10 cellular contexts compared by ENCODE assay signal in the genomic region with DNA sequence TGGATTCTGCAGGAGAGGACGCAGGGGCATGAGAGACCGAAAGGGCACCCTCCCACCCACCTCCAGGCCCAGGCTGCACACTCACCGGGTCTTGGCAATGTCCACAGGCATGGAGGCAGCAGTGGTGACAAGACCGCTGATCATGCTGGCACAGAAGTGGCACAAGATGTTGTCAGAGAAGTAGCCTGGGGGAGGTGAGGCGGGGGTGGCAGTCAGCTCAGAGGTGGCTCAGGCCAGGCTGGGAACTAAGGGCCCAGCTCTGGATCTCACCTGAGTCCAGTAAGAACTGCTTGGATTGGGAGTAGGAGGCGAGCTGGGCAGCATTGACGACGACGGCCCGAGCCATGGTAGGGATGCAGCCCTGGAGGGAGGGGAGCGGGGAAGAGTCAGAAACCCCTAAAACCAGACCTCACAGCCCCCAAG. TPM values are rescaled to one million over a fixed set of nuclear protein-coding genes. Genes with fewer than 3 reads are reported as not detected.
A peak's percentile ranks its signal among the peaks of the same experiment; 100 is the strongest.
DNase-seq lines count a peak whose midpoint lies in the region; ATAC-seq and TF ChIP-seq lines count a peak whose summit lies in the region.
"Had no signal": no experiment of that assay in that cellular context is flagged by ENCODE, and none has a peak within 500 bp of the region (broad histone marks: within the 10 kb centered on the region; RNA-seq: fewer than 3 reads in every experiment).

No MANE protein-coding gene starts in this region.

- intact Hi-C loops in Caco-2 (cut with micrococcal nuclease; ENCODE audit: unreplicated experiment) (no loop called here), breast epithelium (cut with DNase I; ENCODE audit: low total_unique reads) (no loop called here), sciatic nerve (cut with DNase I) (no loop called here), dorsolateral prefrontal cortex (cut with DNase I) (loop anchor here in 1 of 2 donors (5.0 kb wide), 1 partner anchor 44 kb away; no protein-coding TSS in a partner anchor)

- no peak overlapping the region for H3K27ac Mint-ChIP-seq in Caco-2 (ENCODE audit: unreplicated experiment)
- H3K27ac Mint-ChIP-seq in IgD-negative memory B cell: peak overlapping the region in 1 of 3 donors; percentile 87
- H3K27ac Mint-ChIP-seq in nephron progenitor cell: peak overlapping the region; percentile 89

- BruUV-seq in Caco-2 (replicated peaks; lab: Mats Ljungman, UMichigan): no TSS peak

- H3K4me1 ChIP-seq in Caco-2 (no peaks in the 10 kb centered on the region), breast epithelium (peaks cover 17 to 32% of the 10 kb centered on the region in 2 donors)

- CTCF ChIA-PET in Caco-2 (lab: Charles Lee): no interaction called here

- no peak for TF ChIP-seq POLR2A in breast epithelium (IDR thresholded peaks at IDR 0.05)

- POLR2A ChIA-PET in Caco-2 (lab: Charles Lee): no interaction called here

- TF ChIP-seq CTCF in Caco-2 (IDR thresholded peaks at IDR 0.05; ENCODE audit: insufficient read depth in 1 of 2, low read depth in 1 of 2, low read length in 1 of 2, severe bottlenecking in 1 of 2, unreplicated experiment in 1 of 2) (no peak), breast epithelium (IDR thresholded peaks at IDR 0.05) (no peak), nephron progenitor cell (IDR thresholded peaks at IDR 0.05) (no peak), dorsolateral prefrontal cortex (IDR thresholded peaks at IDR 0.05 in 54 of 56, conservative IDR thresholded peaks at IDR 0.05 in 2 of 56; ENCODE audit: low read depth in 1 of 56, partially characterized antibody in 56 of 56) (no peak)

- H3K4me3 Mint-ChIP-seq in Caco-2 (ENCODE audit: unreplicated experiment): peak overlapping the region; percentile 87
- peak overlapping the region; percentile 93 to 98 (median 96) for H3K4me3 Mint-ChIP-seq in IgD-negative memory B cell
- H3K4me3 Mint-ChIP-seq in nephron progenitor cell: peak overlapping the region; percentile 92

- H3K4me1 Mint-ChIP-seq in Caco-2 (ENCODE audit: low read depth, unreplicated experiment) (peaks cover 5% of the 10 kb centered on the region), IgD-negative memory B cell (peaks cover 25 to 51% (median 30%) of the 10 kb centered on the region in 3 donors), nephron progenitor cell (peaks cover 47% of the 10 kb centered on the region)

- no peaks in the 10 kb centered on the region for H3K27me3 Mint-ChIP-seq in Caco-2 (ENCODE audit: insufficient read depth, unreplicated experiment)
- peaks cover 3% of the 10 kb centered on the region for H3K27me3 Mint-ChIP-seq in IgD-negative memory B cell
- H3K27me3 Mint-ChIP-seq in nephron progenitor cell (ENCODE audit: low read depth, poor library complexity): peaks cover 5% of the 10 kb centered on the region

- no peak for ATAC-seq in sciatic nerve
- ATAC-seq in HG03565 (IDR thresholded peaks at IDR 0.05; ENCODE audit: unreplicated experiment): no peak

- H3K4me3 ChIP-seq in Caco-2 (ENCODE audit: low read depth, low read length): no peak overlapping the region
- H3K4me3 ChIP-seq in breast epithelium: peak overlapping the region in 1 of 3 donors; percentile 85
- peak overlapping the region in 26 of 59 donors; percentile 76 to 99 (median 94) for H3K4me3 ChIP-seq in dorsolateral prefrontal cortex

- H3K36me3 ChIP-seq in Caco-2 (ENCODE audit: control insufficient read depth, insufficient read depth, low read length) (no peaks in the 10 kb centered on the region), breast epithelium (no peaks in the 10 kb centered on the region)

- H3K27ac ChIP-seq in breast epithelium (peak overlapping the region; percentile 97), dorsolateral prefrontal cortex (peak overlapping the region in 13 of 59 donors; percentile 15 to 100 (median 97))

- H3K36me3 Mint-ChIP-seq in Caco-2 (ENCODE audit: insufficient read depth, unreplicated experiment) (peaks cover 17% of the 10 kb centered on the region), IgD-negative memory B cell (peaks cover 5% of the 10 kb centered on the region), nephron progenitor cell (ENCODE audit: low read depth) (peaks cover 28% of the 10 kb centered on the region)

- no peak for DNase-seq in Caco-2
- no peak for DNase-seq in breast epithelium (ENCODE audit: low spot score in 2 of 2)
- no peak for DNase-seq in nephron progenitor cell
- no peak for DNase-seq in stimulated activated CD4-positive, alpha-beta T cell treated with anti-CD3 and anti-CD28 coated beads, Interleukin-2, amount 100 ng/mL, for 48 hours
- no peak for DNase-seq in sciatic nerve (ENCODE audit: low spot score)
- no peak for DNase-seq in dorsolateral prefrontal cortex
- DNase-seq: dermis blood vessel endothelial cell, NCI-H2107 had no signal

- H3K9me3 Mint-ChIP-seq in Caco-2 (ENCODE audit: unreplicated experiment) (no peaks in the 10 kb centered on the region), IgD-negative memory B cell (no peaks in the 10 kb centered on the region), nephron progenitor cell (no peaks in the 10 kb centered on the region)

- H3K27me3 ChIP-seq in Caco-2 (replicated peaks; ENCODE audit: control insufficient read depth, insufficient read depth, low read length) (no peaks in the 10 kb centered on the region), breast epithelium (no peaks in the 10 kb centered on the region), dorsolateral prefrontal cortex (no peaks in the 10 kb centered on the region)

- H3K9me3 ChIP-seq in Caco-2 (no peaks in the 10 kb centered on the region), breast epithelium (no peaks in the 10 kb centered on the region)

RNA-seq across cellular contexts. Expression of gene SLC25A11, which starts 1.8 kb away (rescaled TPM):
- 36.5 and 40.1 TPM in 2 replicates for total RNA-seq in Caco-2 (2022)
- polyA plus RNA-seq in IgD-negative memory B cell: 70.9 TPM
- total RNA-seq in breast epithelium: 10 to 100 TPM; 38.8 to 48.5 (median 42.6) TPM
- total RNA-seq in sciatic nerve: 28.3 TPM
- total RNA-seq in dorsolateral prefrontal cortex: 100 to 1,000 TPM in 9 of 120 experiments, 10 to 100 TPM in 111; 56.8 to 113 (median 82.2) TPM

RNA-seq across cellular contexts. Expression of gene RNF167, which starts 2.0 kb away (rescaled TPM):
- 55.1 and 60.9 TPM in 2 replicates for total RNA-seq in Caco-2 (2022)
- 27.3 TPM for polyA plus RNA-seq in IgD-negative memory B cell
- total RNA-seq in breast epithelium: 10 to 100 TPM; 38.3 to 49.0 (median 38.7) TPM
- 76.5 TPM for total RNA-seq in sciatic nerve
- 100 to 1,000 TPM in 28 of 120 experiments, 10 to 100 TPM in 92; 65.3 to 121 (median 91.1) TPM for total RNA-seq in dorsolateral prefrontal cortex

RNA-seq across cellular contexts. Expression of gene GP1BA, which starts 6.0 kb away (rescaled TPM):
- total RNA-seq in Caco-2 (2022): not detected in 2 replicates
- 0.26 TPM for polyA plus RNA-seq in IgD-negative memory B cell
- total RNA-seq in breast epithelium: not detected
- not detected for total RNA-seq in sciatic nerve
- 1 to 10 TPM in 1 of 120 experiments, under 1 TPM in 15, not detected in 104; 0.16 to 1.0 (median 0.24) TPM for total RNA-seq in dorsolateral prefrontal cortex
- total RNA-seq: dermis blood vessel endothelial cell had no signal

RNA-seq across cellular contexts. Expression of gene PFN1, which starts 10.2 kb away (rescaled TPM):
- total RNA-seq in Caco-2 (2022) (367 and 416 TPM in 2 replicates), breast epithelium (100 to 1,000 TPM; 290 to 487 (median 379) TPM), sciatic nerve (234 TPM), dorsolateral prefrontal cortex (100 to 1,000 TPM in 104 of 120 experiments, 10 to 100 TPM in 16; 84.4 to 206 (median 112) TPM)
- polyA plus RNA-seq in IgD-negative memory B cell: 1,903 TPM

RNA-seq across cellular contexts. Expression of gene ENO3, which starts 12.8 kb away (rescaled TPM):
- total RNA-seq in Caco-2 (2022): 8.1 and 10.6 TPM in 2 replicates
- 3.1 TPM for polyA plus RNA-seq in IgD-negative memory B cell
- 1 to 10 TPM; 1.6 to 4.6 (median 3.1) TPM for total RNA-seq in breast epithelium
- total RNA-seq in sciatic nerve: 5.1 TPM
- 10 to 100 TPM in 8 of 120 experiments, 1 to 10 TPM in 112; 1.4 to 20.7 (median 5.6) TPM for total RNA-seq in dorsolateral prefrontal cortex
